8 cellular contexts compared by ENCODE assay signal in genomic region chr9:19184144-19184917, GRCh38. TPM values are rescaled to one million over a fixed set of nuclear protein-coding genes. Genes with fewer than 3 reads are reported as not detected.
A peak's percentile ranks its signal among the peaks of the same experiment; 100 is the strongest.
DNase-seq lines count a peak whose midpoint lies in the region; ATAC-seq, FAIRE-seq and TF ChIP-seq lines count a peak whose summit lies in the region.

No MANE protein-coding gene starts in this region.

- no peaks in the 10 kb centered on the region for H3K27me3 ChIP-seq in endothelial cell of umbilical vein (ENCODE audit: control insufficient read depth in 2 of 2, insufficient read depth in 2 of 2, low read length in 2 of 2)

- no peaks in the 10 kb centered on the region for H3K36me3 ChIP-seq in endothelial cell of umbilical vein (ENCODE audit: control insufficient read depth in 2 of 2, extremely low read depth in 1 of 2, insufficient read depth in 2 of 2, low read length in 2 of 2)

- BruUV-seq in endothelial cell of umbilical vein (replicated peaks; lab: Mats Ljungman, UMichigan) = TSS peak; percentile 90

- CTCF ChIA-PET in endothelial cell of umbilical vein (lab: Charles Lee) = interaction anchor here (1.6 to 2.9 kb wide), 7 partner anchors 10 to 281 kb away, joined by 5 to 22 read pairs (median 6); partner anchors contain the start of genes DENND4C and RRAGA

- dilution Hi-C loops in endothelial cell of umbilical vein (cut with MboI; ENCODE audit: extremely low pct_ligation_motif_present, low sequenced_read_pairs) = no loop called here

- H3K9me1 ChIP-seq in endothelial cell of umbilical vein (replicated peaks; ENCODE audit: control insufficient read depth, extremely low read depth, insufficient read depth, low read length) = no peaks in the 10 kb centered on the region

- H3K4me3 ChIP-seq in GM12865 (ENCODE audit: low read depth, low read length) (no peak overlapping the region), endothelial cell of umbilical vein (replicated peaks in 1 of 3; ENCODE audit: insufficient read depth in 1 of 3, low read depth in 1 of 3, low read length in 3 of 3) (no peak overlapping the region)

- peak; percentile 86 for DNase-seq in GM12865 (ENCODE audit: low read depth)
- DNase-seq in NCI-H69 (lab: John Stamatoyannopoulos, UW) = peak; percentile 44
- DNase-seq in activated CD8-positive, alpha-beta memory T cell treated with anti-CD3 and anti-CD28 coated beads, Interleukin-2, amount 50 U/mL, for 24 hours (ENCODE audit: extremely low read depth) = peak; percentile 47
- DNase-seq in endothelial cell of umbilical vein (ENCODE audit: low read depth, low spot score) = peak; percentile 92
- DNase-seq in myocyte (ENCODE audit: low read depth) = peak; percentile 95
- DNase-seq in stimulated activated CD8-positive, alpha-beta memory T cell treated with anti-CD3 and anti-CD28 coated beads, Interleukin-7, amount 100 ng/mL, for 24 hours (ENCODE audit: low read depth) = peak; percentile 49
- no peak for DNase-seq in 8988T

- TF ChIP-seq POLR2A in endothelial cell of umbilical vein (IDR thresholded peaks at IDR 0.05; ENCODE audit: low read depth, low read length) = no peak

- peak overlapping the region; percentile 72 for H2AFZ ChIP-seq in endothelial cell of umbilical vein (ENCODE audit: low read depth, low read length)

- peak overlapping the region; percentile 67 for H3K4me2 ChIP-seq in endothelial cell of umbilical vein (ENCODE audit: insufficient read depth, low read length)

- H3K79me2 ChIP-seq in endothelial cell of umbilical vein (ENCODE audit: control insufficient read depth, insufficient read depth, low read length) = no peaks in the 10 kb centered on the region

- H3K9ac ChIP-seq in endothelial cell of umbilical vein (replicated peaks; ENCODE audit: extremely low read depth, insufficient read depth, low read length) = peak overlapping the region; percentile 79

- no peaks in the 10 kb centered on the region for H4K20me1 ChIP-seq in endothelial cell of umbilical vein (replicated peaks; ENCODE audit: control insufficient read depth, extremely low read depth, insufficient read depth, low read length)

- POLR2A ChIA-PET in endothelial cell of umbilical vein (lab: Charles Lee) = no interaction called here

- H3K27ac ChIP-seq in endothelial cell of umbilical vein (ENCODE audit: insufficient read depth, low read depth, low read length) = peak overlapping the region; percentile 96

- ATAC-seq in HG02588 (IDR thresholded peaks at IDR 0.05; ENCODE audit: unreplicated experiment) = peak; percentile 100

- TF ChIP-seq CTCF in GM12865 (IDR thresholded peaks at IDR 0.05; ENCODE audit: insufficient read depth, low read depth, low read length, missing control alignments) (no peak), endothelial cell of umbilical vein (IDR thresholded peaks at IDR 0.05; ENCODE audit: extremely low read depth in 1 of 2, insufficient read depth in 1 of 2, low read depth in 1 of 2, low read length in 2 of 2) (no peak)

- no peaks in the 10 kb centered on the region for H3K9me3 ChIP-seq in endothelial cell of umbilical vein (replicated peaks; ENCODE audit: control insufficient read depth, insufficient read depth, low read length)

- peaks cover 32% of the 10 kb centered on the region for H3K4me1 ChIP-seq in endothelial cell of umbilical vein (ENCODE audit: control insufficient read depth, extremely low read depth, insufficient read depth, low read length)

- intact Hi-C loops in endothelial cell of umbilical vein (cut with micrococcal nuclease) = loop anchor here (1.0 to 5.0 kb wide), 7 partner anchors 8 to 712 kb away; partner anchors contain the start of genes ADAMTSL1, DENND4C, RPS6 and RRAGA

- FAIRE-seq in endothelial cell of umbilical vein (lab: Jason Lieb, UNC) = peak; percentile 93

TF ChIP-seq in endothelial cell of umbilical vein, 7 proteins besides CTCF, POLR2A, EP300 and RAD21:
- peak; percentile 32 for TF ChIP-seq GATA2 (IDR thresholded peaks at IDR 0.05; ENCODE audit: insufficient read depth, insufficient read length, low read depth, low read length)
- no peak for TF ChIP-seq EZH2 (IDR thresholded peaks at IDR 0.05; ENCODE audit: borderline replicate concordance, low read depth, low read length, severe bottlenecking)
- peak; percentile 22 for TF ChIP-seq MYC (IDR thresholded peaks at IDR 0.05; ENCODE audit: low read depth, low read length)
- peak; percentile 88 for TF ChIP-seq FOS (IDR thresholded peaks at IDR 0.05; ENCODE audit: borderline replicate concordance, insufficient read depth, low read length)
- peak; percentile 36 for TF ChIP-seq JUN (IDR thresholded peaks at IDR 0.05; ENCODE audit: borderline replicate concordance, insufficient read depth, insufficient read length, low read depth)
- TF ChIP-seq POLR2AphosphoS5 (IDR thresholded peaks at IDR 0.05; ENCODE audit: insufficient read depth, low read depth, low read length) = peak; percentile 56
- TF ChIP-seq, protein P1, sequence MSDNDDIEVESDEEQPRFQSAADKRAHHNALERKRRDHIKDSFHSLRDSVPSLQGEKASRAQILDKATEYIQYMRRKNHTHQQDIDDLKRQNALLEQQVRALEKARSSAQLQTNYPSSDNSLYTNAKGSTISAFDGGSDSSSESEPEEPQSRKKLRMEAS (IDR thresholded peaks at IDR 0.05; ENCODE audit: insufficient read depth, insufficient read length) = peak; percentile 32

RNA-seq across cellular contexts. Expression of gene DENND4C, which starts 46.2 kb away (rescaled TPM):
- total RNA-seq in endothelial cell of umbilical vein (36.5 and 36.8 TPM in 2 replicates), myocyte (24.9 and 31.3 TPM in 2 replicates)
- 7.8 and 9.6 TPM in 2 replicates for polyA plus RNA-seq in endothelial cell of umbilical vein
- 8.6 and 9.4 TPM in 2 replicates for polyA plus RNA-seq in endothelial cell of umbilical vein (2011; cell fraction: cytosol; rRNA removed)
- 33.6 and 34.8 TPM in 2 replicates for polyA plus RNA-seq in endothelial cell of umbilical vein (2011; cell fraction: nucleus; rRNA removed)
- 15.8 and 18.0 TPM in 2 replicates for polyA plus RNA-seq in endothelial cell of umbilical vein (2012)
- polyA minus RNA-seq in endothelial cell of umbilical vein = 35.7 and 49.3 TPM in 2 replicates
- polyA minus RNA-seq in endothelial cell of umbilical vein (2011; cell fraction: cytosol; rRNA and poly(A)+ RNA removed) = 16.4 TPM
- polyA minus RNA-seq in endothelial cell of umbilical vein (2011; cell fraction: nucleus; rRNA and poly(A)+ RNA removed) = 83.4 and 112 TPM in 2 replicates
- polyA plus RNA-seq in myocyte (2012) = 6.4 TPM

RNA-seq across cellular contexts. Expression of gene PLIN2, which starts 57.0 kb away (rescaled TPM):
- total RNA-seq in endothelial cell of umbilical vein = 44.7 and 45.5 TPM in 2 replicates
- polyA plus RNA-seq in endothelial cell of umbilical vein = 76.8 and 95.0 TPM in 2 replicates
- polyA plus RNA-seq in endothelial cell of umbilical vein (2011; cell fraction: cytosol; rRNA removed) = 88.0 and 92.2 TPM in 2 replicates
- 45.9 and 46.6 TPM in 2 replicates for polyA plus RNA-seq in endothelial cell of umbilical vein (2011; cell fraction: nucleus; rRNA removed)
- 79.0 and 81.8 TPM in 2 replicates for polyA plus RNA-seq in endothelial cell of umbilical vein (2012)
- polyA minus RNA-seq in endothelial cell of umbilical vein = 118 and 123 TPM in 2 replicates
- 4.2 TPM for polyA minus RNA-seq in endothelial cell of umbilical vein (2011; cell fraction: cytosol; rRNA and poly(A)+ RNA removed)
- 27.9 and 36.1 TPM in 2 replicates for polyA minus RNA-seq in endothelial cell of umbilical vein (2011; cell fraction: nucleus; rRNA and poly(A)+ RNA removed)
- total RNA-seq in myocyte = 27.4 and 43.5 TPM in 2 replicates
- polyA plus RNA-seq in myocyte (2012) = 18.8 TPM
